Comparison of ENCODE assay signal across 2 cellular contexts in genomic region chr3:44580971-44581370, GRCh38. TPM values are rescaled to one million over a fixed set of nuclear protein-coding genes. Genes with fewer than 3 reads are reported as not detected.
"Had no signal": no experiment of that assay in that cellular context is flagged by ENCODE, and none has a peak within 500 bp of the region (broad histone marks: within the 10 kb centered on the region; RNA-seq: fewer than 3 reads in every experiment).

No MANE protein-coding gene starts in this region.

RNA-seq across cellular contexts. Expression of gene ZNF660, which starts 3.8 kb away (rescaled TPM):
- total RNA-seq: HT-29 had no signal

RNA-seq across cellular contexts. Expression of gene ZKSCAN7, which starts 26.0 kb away (rescaled TPM):
- total RNA-seq: HT-29, K562 had no signal
- polyA plus RNA-seq: K562 had no signal
